28 cellular contexts compared by ENCODE assay signal in genomic region chr2:9355270-9355669, GRCh38.
"Had no signal": no experiment of that assay in that cellular context is flagged by ENCODE, and none has a peak within 500 bp of the region (broad histone marks: within the 10 kb centered on the region; RNA-seq: fewer than 3 reads in every experiment).

No MANE protein-coding gene starts in this region.

- H2AFZ ChIP-seq: neural progenitor cell, parathyroid adenoma had no signal

- DNase-seq: occipital lobe; ovary; posterior cingulate gyrus; psoas muscle; right cardiac atrium; right lobe of liver; sigmoid colon; small intestine; stimulated activated CD4-positive, alpha-beta T cell treated with anti-CD3 and anti-CD28 coated beads, Interleukin-15, amount 100 ng/mL, for 24 hours; stimulated activated CD4-positive, alpha-beta T cell treated with anti-CD3 and anti-CD28 coated beads, Interleukin-2, amount 100 ng/mL, for 24 hours; stimulated activated CD4-positive, alpha-beta T cell treated with anti-CD3 and anti-CD28 coated beads, Interleukin-2, amount 100 ng/mL, for 48 hours; stimulated activated CD4-positive, alpha-beta T cell treated with anti-CD3 and anti-CD28 coated beads, Interleukin-4, amount 100 ng/mL, for 24 hours; stimulated activated naive B cell treated with anti-CD40 and anti-IgM and Interleukin-4, amounts not matched to agents 10 μg/mL and 1 μg/mL and 100 μg/mL, for 72 hours; stimulated activated naive CD4-positive, alpha-beta T cell treated with Interleukin-2 at 50 U/mL for 16 hours; stomach; thyroid gland; trophoblast cell; upper lobe of left lung had no signal

- H3K9me3 Mint-ChIP-seq: nephron; neural progenitor cell; stimulated activated effector memory CD8-positive, alpha-beta T cell treated with anti-CD3 and anti-CD28 coated beads, Interleukin-12 subunit alpha, Interleukin-12 subunit beta, amount 100 ng/mL, for 72 hours; stimulated activated naive B cell treated with anti-CD40 and anti-IgM and Interleukin-4, amounts not matched to agents 10 μg/mL and 1 μg/mL and 100 μg/mL, for 72 hours; stimulated activated naive CD8-positive, alpha-beta T cell treated with anti-CD3 and anti-CD28 coated beads, Interleukin-15, Interleukin-2, amounts not matched to agents 100 ng/mL and 50 ng/mL, for 24 hours had no signal

- H3K79me2 ChIP-seq: parathyroid adenoma had no signal

- H3K4me3 Mint-ChIP-seq: nephron; stimulated activated effector memory CD8-positive, alpha-beta T cell treated with anti-CD3 and anti-CD28 coated beads, Interleukin-12 subunit alpha, Interleukin-12 subunit beta, amount 100 ng/mL, for 72 hours; stimulated activated naive B cell treated with anti-CD40 and anti-IgM and Interleukin-4, amounts not matched to agents 10 μg/mL and 1 μg/mL and 100 μg/mL, for 72 hours; stimulated activated naive CD8-positive, alpha-beta T cell treated with anti-CD3 and anti-CD28 coated beads, Interleukin-15, Interleukin-2, amounts not matched to agents 100 ng/mL and 50 ng/mL, for 24 hours had no signal

- H3K27ac ChIP-seq: neural progenitor cell, ovary, parathyroid adenoma, psoas muscle, right lobe of liver, sigmoid colon, stomach, thoracic aorta, upper lobe of left lung, vagina had no signal

- H3K9ac ChIP-seq: neural progenitor cell, parathyroid adenoma had no signal

- H3K4me3 ChIP-seq: neural progenitor cell, ovary, psoas muscle, right lobe of liver, sigmoid colon, stomach, thoracic aorta, thyroid gland, tibial nerve, upper lobe of left lung, vagina had no signal

- FAIRE-seq: small intestine, urothelium cell line had no signal

- H3K27ac Mint-ChIP-seq: stimulated activated effector memory CD8-positive, alpha-beta T cell treated with anti-CD3 and anti-CD28 coated beads, Interleukin-12 subunit alpha, Interleukin-12 subunit beta, amount 100 ng/mL, for 72 hours; stimulated activated naive B cell treated with anti-CD40 and anti-IgM and Interleukin-4, amounts not matched to agents 10 μg/mL and 1 μg/mL and 100 μg/mL, for 72 hours; stimulated activated naive CD8-positive, alpha-beta T cell treated with anti-CD3 and anti-CD28 coated beads, Interleukin-15, Interleukin-2, amounts not matched to agents 100 ng/mL and 50 ng/mL, for 24 hours had no signal

- H3K36me3 ChIP-seq: ovary, right lobe of liver had no signal

- H3K36me3 Mint-ChIP-seq: stimulated activated effector memory CD8-positive, alpha-beta T cell treated with anti-CD3 and anti-CD28 coated beads, Interleukin-12 subunit alpha, Interleukin-12 subunit beta, amount 100 ng/mL, for 72 hours; stimulated activated naive B cell treated with anti-CD40 and anti-IgM and Interleukin-4, amounts not matched to agents 10 μg/mL and 1 μg/mL and 100 μg/mL, for 72 hours had no signal

- H3K27me3 Mint-ChIP-seq: progenitor cell of endocrine pancreas; stimulated activated naive B cell treated with anti-CD40 and anti-IgM and Interleukin-4, amounts not matched to agents 10 μg/mL and 1 μg/mL and 100 μg/mL, for 72 hours had no signal

- H3K4me1 ChIP-seq: parathyroid adenoma, psoas muscle, right lobe of liver, sigmoid colon, stomach, upper lobe of left lung, vagina had no signal

- H3K9me3 ChIP-seq: ovary, psoas muscle, right lobe of liver, sigmoid colon, stomach, thoracic aorta, thyroid gland, tibial nerve, upper lobe of left lung, vagina had no signal

- H3K4me1 Mint-ChIP-seq: nephron; stimulated activated effector memory CD8-positive, alpha-beta T cell treated with anti-CD3 and anti-CD28 coated beads, Interleukin-12 subunit alpha, Interleukin-12 subunit beta, amount 100 ng/mL, for 72 hours; stimulated activated naive B cell treated with anti-CD40 and anti-IgM and Interleukin-4, amounts not matched to agents 10 μg/mL and 1 μg/mL and 100 μg/mL, for 72 hours had no signal

- H3K27me3 ChIP-seq: neural progenitor cell, ovary, right lobe of liver, sigmoid colon, stomach, thyroid gland, tibial nerve, upper lobe of left lung, vagina had no signal
